In the genomic region with DNA sequence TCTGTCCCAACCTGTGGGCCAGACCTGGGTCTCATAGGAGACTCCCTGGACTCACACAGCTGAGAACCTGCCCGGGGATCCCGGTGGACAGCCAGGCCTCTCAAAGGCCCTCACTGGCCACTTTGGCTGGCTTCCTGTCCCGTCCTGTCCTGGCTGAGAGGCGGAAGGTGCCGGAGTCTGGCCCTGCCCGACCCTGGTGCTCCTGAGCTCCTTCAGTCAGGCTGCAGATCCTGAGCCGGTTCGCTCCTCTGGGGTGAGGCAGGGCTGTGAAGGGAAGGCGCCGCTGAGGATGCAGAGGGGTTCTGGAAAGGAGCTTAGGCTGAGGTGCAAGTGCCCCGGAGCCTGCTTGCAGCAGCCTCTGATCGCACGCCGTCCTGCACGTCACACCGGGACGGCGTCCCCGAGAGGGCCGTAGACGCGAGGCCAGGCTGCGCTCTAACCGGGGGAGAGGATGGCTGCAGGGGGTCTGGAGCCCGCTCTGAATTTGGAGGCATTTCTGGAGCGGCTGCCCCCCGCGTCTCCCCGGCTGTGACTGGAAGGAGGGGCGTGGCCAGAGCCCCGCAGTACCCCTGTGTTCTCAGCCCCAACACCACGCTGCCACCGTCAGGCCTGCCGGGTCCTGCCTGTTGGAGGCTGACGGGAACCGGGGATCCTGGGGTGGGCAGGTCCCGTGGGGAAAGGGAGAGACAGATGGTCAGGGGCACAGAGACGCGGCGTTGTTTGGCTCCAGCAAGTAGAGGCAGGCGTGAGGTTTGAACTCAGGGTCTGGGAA, we compare ENCODE assay signal across 1 cellular context.
TF ChIP-seq lines count a peak whose summit lies in the region.

No MANE protein-coding gene starts in this region.

TF ChIP-seq in HepG2, 621 proteins besides CTCF, POLR2A, EP300 and RAD21:
- TF ChIP-seq HOXA5 (CRISPR knock-in tag; IDR thresholded peaks at IDR 0.05) (no peak), ZNF230 (CRISPR knock-in tag; IDR thresholded peaks at IDR 0.05) (no peak), DR1 (CRISPR knock-in tag; IDR thresholded peaks at IDR 0.05) (no peak), ZSCAN21 (CRISPR knock-in tag; IDR thresholded peaks at IDR 0.05; ENCODE audit: borderline replicate concordance) (no peak), MED1 (CRISPR knock-in tag; IDR thresholded peaks at IDR 0.05) (no peak), MED13 (CRISPR knock-in tag; IDR thresholded peaks at IDR 0.05) (no peak), HNF4A (CRISPR knock-in tag; IDR thresholded peaks at IDR 0.05) (no peak), ONECUT2 (CRISPR knock-in tag; IDR thresholded peaks at IDR 0.05) (no peak), TBX3 (IDR thresholded peaks at IDR 0.05; ENCODE audit: borderline replicate concordance) (no peak), CEBPB (IDR thresholded peaks at IDR 0.05; ENCODE audit: borderline replicate concordance, low read depth, low read length) (no peak), ZNF766 (CRISPR knock-in tag; IDR thresholded peaks at IDR 0.05; ENCODE audit: borderline replicate concordance) (no peak), GABPB1 (CRISPR knock-in tag; IDR thresholded peaks at IDR 0.05) (peak; percentile 12; the same call in 1 of the 2 replicates), U2AF2 (IDR thresholded peaks at IDR 0.05; ENCODE audit: low read depth, low read length) (no peak), AGO1 (IDR thresholded peaks at IDR 0.05; ENCODE audit: low read depth, low read length, poor library complexity, severe bottlenecking) (peak; percentile 26), ZMYM3 (CRISPR knock-in tag; IDR thresholded peaks at IDR 0.05) (no peak), RBFOX2 (IDR thresholded peaks at IDR 0.05; ENCODE audit: low read depth, low read length) (peak; percentile 71), ZNF343 (CRISPR knock-in tag; IDR thresholded peaks at IDR 0.05) (no peak), KMT2A (CRISPR knock-in tag; IDR thresholded peaks at IDR 0.05) (no peak), SRF (IDR thresholded peaks at IDR 0.05; ENCODE audit: low read depth, low read length) (no peak), ZNF124 (CRISPR knock-in tag; IDR thresholded peaks at IDR 0.05) (no peak), ZNF788 (CRISPR knock-in tag; IDR thresholded peaks at IDR 0.05; ENCODE audit: borderline replicate concordance) (no peak), CENPT (CRISPR knock-in tag; IDR thresholded peaks at IDR 0.05; ENCODE audit: low read depth) (no peak), TBL1XR1 (IDR thresholded peaks at IDR 0.05; ENCODE audit: borderline replicate concordance, low read length, partially characterized antibody) (no peak), ZKSCAN1 (IDR thresholded peaks at IDR 0.05; ENCODE audit: low read length) (no peak), ZFP90 (CRISPR knock-in tag; IDR thresholded peaks at IDR 0.05; ENCODE audit: borderline replicate concordance) (no peak), ZNF292 (CRISPR knock-in tag; IDR thresholded peaks at IDR 0.05; ENCODE audit: borderline replicate concordance, low read depth) (no peak), ETV5 (CRISPR knock-in tag; IDR thresholded peaks at IDR 0.05; ENCODE audit: borderline replicate concordance) (no peak), AGO2 (optimal IDR thresholded peaks at IDR 0.05; ENCODE audit: low read depth, low read length) (peak; percentile 74), RFX5 (IDR thresholded peaks at IDR 0.05; ENCODE audit: low read depth, low read length) (no peak), CREB1 (IDR thresholded peaks at IDR 0.05) (no peak), CREB1 (CRISPR knock-in tag; IDR thresholded peaks at IDR 0.05) (no peak), ZNF629 (CRISPR knock-in tag; conservative IDR thresholded peaks at IDR 0.05) (no peak)
- TF ChIP-seq, protein P1, sequence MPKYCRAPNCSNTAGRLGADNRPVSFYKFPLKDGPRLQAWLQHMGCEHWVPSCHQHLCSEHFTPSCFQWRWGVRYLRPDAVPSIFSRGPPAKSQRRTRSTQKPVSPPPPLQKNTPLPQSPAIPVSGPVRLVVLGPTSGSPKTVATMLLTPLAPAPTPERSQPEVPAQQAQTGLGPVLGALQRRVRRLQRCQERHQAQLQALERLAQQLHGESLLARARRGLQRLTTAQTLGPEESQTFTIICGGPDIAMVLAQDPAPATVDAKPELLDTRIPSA (CRISPR knock-in tag; IDR thresholded peaks at IDR 0.05; ENCODE audit: borderline replicate concordance): no peak
- TF ChIP-seq, protein P2, sequence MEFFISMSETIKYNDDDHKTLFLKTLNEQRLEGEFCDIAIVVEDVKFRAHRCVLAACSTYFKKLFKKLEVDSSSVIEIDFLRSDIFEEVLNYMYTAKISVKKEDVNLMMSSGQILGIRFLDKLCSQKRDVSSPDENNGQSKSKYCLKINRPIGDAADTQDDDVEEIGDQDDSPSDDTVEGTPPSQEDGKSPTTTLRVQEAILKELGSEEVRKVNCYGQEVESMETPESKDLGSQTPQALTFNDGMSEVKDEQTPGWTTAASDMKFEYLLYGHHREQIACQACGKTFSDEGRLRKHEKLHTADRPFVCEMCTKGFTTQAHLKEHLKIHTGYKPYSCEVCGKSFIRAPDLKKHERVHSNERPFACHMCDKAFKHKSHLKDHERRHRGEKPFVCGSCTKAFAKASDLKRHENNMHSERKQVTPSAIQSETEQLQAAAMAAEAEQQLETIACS (CRISPR knock-in tag; IDR thresholded peaks at IDR 0.05): no peak
- TF ChIP-seq, protein P3, sequence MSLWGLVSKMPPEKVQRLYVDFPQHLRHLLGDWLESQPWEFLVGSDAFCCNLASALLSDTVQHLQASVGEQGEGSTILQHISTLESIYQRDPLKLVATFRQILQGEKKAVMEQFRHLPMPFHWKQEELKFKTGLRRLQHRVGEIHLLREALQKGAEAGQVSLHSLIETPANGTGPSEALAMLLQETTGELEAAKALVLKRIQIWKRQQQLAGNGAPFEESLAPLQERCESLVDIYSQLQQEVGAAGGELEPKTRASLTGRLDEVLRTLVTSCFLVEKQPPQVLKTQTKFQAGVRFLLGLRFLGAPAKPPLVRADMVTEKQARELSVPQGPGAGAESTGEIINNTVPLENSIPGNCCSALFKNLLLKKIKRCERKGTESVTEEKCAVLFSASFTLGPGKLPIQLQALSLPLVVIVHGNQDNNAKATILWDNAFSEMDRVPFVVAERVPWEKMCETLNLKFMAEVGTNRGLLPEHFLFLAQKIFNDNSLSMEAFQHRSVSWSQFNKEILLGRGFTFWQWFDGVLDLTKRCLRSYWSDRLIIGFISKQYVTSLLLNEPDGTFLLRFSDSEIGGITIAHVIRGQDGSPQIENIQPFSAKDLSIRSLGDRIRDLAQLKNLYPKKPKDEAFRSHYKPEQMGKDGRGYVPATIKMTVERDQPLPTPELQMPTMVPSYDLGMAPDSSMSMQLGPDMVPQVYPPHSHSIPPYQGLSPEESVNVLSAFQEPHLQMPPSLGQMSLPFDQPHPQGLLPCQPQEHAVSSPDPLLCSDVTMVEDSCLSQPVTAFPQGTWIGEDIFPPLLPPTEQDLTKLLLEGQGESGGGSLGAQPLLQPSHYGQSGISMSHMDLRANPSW (CRISPR knock-in tag; IDR thresholded peaks at IDR 0.05; ENCODE audit: borderline replicate concordance): no peak
